Comparison of ENCODE assay signal across 9 cellular contexts in genomic region chr20:23156170-23156841, GRCh38.
A peak's percentile ranks its signal among the peaks of the same experiment; 100 is the strongest.
DNase-seq lines count a peak whose midpoint lies in the region; ATAC-seq and TF ChIP-seq lines count a peak whose summit lies in the region.
"Had no signal": no experiment of that assay in that cellular context is flagged by ENCODE, and none has a peak within 500 bp of the region (broad histone marks: within the 10 kb centered on the region; RNA-seq: fewer than 3 reads in every experiment).

No MANE protein-coding gene starts in this region.

- no peaks in the 10 kb centered on the region for H3K27me3 ChIP-seq in sigmoid colon

- 87 to 88% methylated on average over 11 of the region's 11 CpGs for WGBS in sigmoid colon, 2 donors

- no peak for TF ChIP-seq POLR2A in sigmoid colon (IDR thresholded peaks at IDR 0.05)

- peak; percentile 14 for ATAC-seq in esophagus mucosa
- no peak for ATAC-seq in HG02973 (IDR thresholded peaks at IDR 0.05; ENCODE audit: unreplicated experiment)
- no peak for ATAC-seq in GM18909 (IDR thresholded peaks at IDR 0.05; ENCODE audit: poor library complexity, unreplicated experiment)
- no peak for ATAC-seq in HG03571 (IDR thresholded peaks at IDR 0.05; ENCODE audit: unreplicated experiment)

- DNase-seq in GM03348 (ENCODE audit: low spot score) (peak; percentile 75), RKO (ENCODE audit: low spot score) (peak; percentile 78), sigmoid colon (peak; percentile 77)
- no peak for DNase-seq in stimulated activated CD4-positive, alpha-beta T cell treated with anti-CD3 and anti-CD28 coated beads, Interleukin-4, amount 100 ng/mL, for 1 hour
- DNase-seq: hypothalamus had no signal

- peak overlapping the region in 3 of 4 donors; percentile 32 to 63 (median 49) for H3K27ac ChIP-seq in sigmoid colon

- H3K4me3 ChIP-seq in sigmoid colon: no peak overlapping the region

- intact Hi-C loops in sigmoid colon (cut with DNase I): no loop called here

- peaks cover 0 to 53% (median 45%) of the 10 kb centered on the region in 4 donors for H3K4me1 ChIP-seq in sigmoid colon

- no peaks in the 10 kb centered on the region for H3K36me3 ChIP-seq in sigmoid colon

- no peak for TF ChIP-seq CTCF in sigmoid colon (IDR thresholded peaks at IDR 0.05)

- H3K9me3 ChIP-seq in sigmoid colon: no peaks in the 10 kb centered on the region

- TF ChIP-seq EP300 in sigmoid colon (IDR thresholded peaks at IDR 0.05): peak in 1 of 4 donors; percentile 71
